Comparison of ENCODE assay signal across 1 cellular context in genomic region chr5:177552839-177553455, GRCh38.
TF ChIP-seq lines count a peak whose summit lies in the region.

No MANE protein-coding gene starts in this region.

TF ChIP-seq in GM12878, 131 proteins besides CTCF, POLR2A, EP300 and RAD21:
- TF ChIP-seq GATAD2B (conservative IDR thresholded peaks at IDR 0.05; ENCODE audit: low read depth) (no peak), ZSCAN29 (IDR thresholded peaks at IDR 0.05) (no peak), CEBPZ (IDR thresholded peaks at IDR 0.05; ENCODE audit: low read depth, low read length) (no peak), CBX5 (IDR thresholded peaks at IDR 0.05; ENCODE audit: low read depth) (no peak), CHD1 (IDR thresholded peaks at IDR 0.05; ENCODE audit: low read depth, low read length) (no peak), SREBF1 (IDR thresholded peaks at IDR 0.05; ENCODE audit: low read length) (no peak), BMI1 (IDR thresholded peaks at IDR 0.05; ENCODE audit: borderline replicate concordance) (no peak), HDAC6 (IDR thresholded peaks at IDR 0.05; ENCODE audit: unreplicated experiment) (no peak), STAT1 (conservative IDR thresholded peaks at IDR 0.05) (no peak), RCOR1 (conservative IDR thresholded peaks at IDR 0.05; ENCODE audit: low read depth, low read length) (no peak), CHD2 (IDR thresholded peaks at IDR 0.05; ENCODE audit: borderline replicate concordance, low read depth, low read length) (no peak), ZNF592 (IDR thresholded peaks at IDR 0.05) (no peak)
- TF ChIP-seq, protein P1, sequence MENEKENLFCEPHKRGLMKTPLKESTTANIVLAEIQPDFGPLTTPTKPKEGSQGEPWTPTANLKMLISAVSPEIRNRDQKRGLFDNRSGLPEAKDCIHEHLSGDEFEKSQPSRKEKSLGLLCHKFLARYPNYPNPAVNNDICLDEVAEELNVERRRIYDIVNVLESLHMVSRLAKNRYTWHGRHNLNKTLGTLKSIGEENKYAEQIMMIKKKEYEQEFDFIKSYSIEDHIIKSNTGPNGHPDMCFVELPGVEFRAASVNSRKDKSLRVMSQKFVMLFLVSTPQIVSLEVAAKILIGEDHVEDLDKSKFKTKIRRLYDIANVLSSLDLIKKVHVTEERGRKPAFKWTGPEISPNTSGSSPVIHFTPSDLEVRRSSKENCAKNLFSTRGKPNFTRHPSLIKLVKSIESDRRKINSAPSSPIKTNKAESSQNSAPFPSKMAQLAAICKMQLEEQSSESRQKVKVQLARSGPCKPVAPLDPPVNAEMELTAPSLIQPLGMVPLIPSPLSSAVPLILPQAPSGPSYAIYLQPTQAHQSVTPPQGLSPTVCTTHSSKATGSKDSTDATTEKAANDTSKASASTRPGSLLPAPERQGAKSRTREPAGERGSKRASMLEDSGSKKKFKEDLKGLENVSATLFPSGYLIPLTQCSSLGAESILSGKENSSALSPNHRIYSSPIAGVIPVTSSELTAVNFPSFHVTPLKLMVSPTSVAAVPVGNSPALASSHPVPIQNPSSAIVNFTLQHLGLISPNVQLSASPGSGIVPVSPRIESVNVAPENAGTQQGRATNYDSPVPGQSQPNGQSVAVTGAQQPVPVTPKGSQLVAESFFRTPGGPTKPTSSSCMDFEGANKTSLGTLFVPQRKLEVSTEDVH (IDR thresholded peaks at IDR 0.05; ENCODE audit: low read depth, partially characterized antibody) = no peak
